9 cellular contexts compared by ENCODE assay signal in genomic region chr11:116788534-116788933, GRCh38. TPM values are rescaled to one million over a fixed set of nuclear protein-coding genes. Genes with fewer than 3 reads are reported as not detected.
DNase-seq lines count a peak whose midpoint lies in the region; ATAC-seq and TF ChIP-seq lines count a peak whose summit lies in the region.
"Had no signal": no experiment of that assay in that cellular context is flagged by ENCODE, and none has a peak within 500 bp of the region (broad histone marks: within the 10 kb centered on the region; RNA-seq: fewer than 3 reads in every experiment).

No MANE protein-coding gene starts in this region.

- no peak for TF ChIP-seq POLR2A in spleen (IDR thresholded peaks at IDR 0.05)

- peaks cover 31% of the 10 kb centered on the region for H3K36me3 ChIP-seq in HAP-1 (replicated peaks)
- H3K36me3 ChIP-seq in spleen: peaks cover 0 to 33% (median 27%) of the 10 kb centered on the region in 6 donors

- CTCF ChIA-PET in activated CD8-positive, alpha-beta T cell treated with anti-CD3 and anti-CD28 coated beads, Interleukin-2, amount 10 ng/mL, durations not matched to agents 7 days and 5 days (lab: Charles Lee): interaction anchor here (1.1 to 11.1 kb wide), 6 partner anchors 14 to 390 kb away, joined by 3 to 211 read pairs (median 6); partner anchors contain the start of genes APOA1 and SIDT2

- peak overlapping the region; percentile 77 for H3K4me3 ChIP-seq in HAP-1
- H3K4me3 ChIP-seq in iPS-11a (ENCODE audit: low read depth, low read length): peak overlapping the region; percentile 83
- peak overlapping the region in 7 of 8 donors; percentile 86 to 99 (median 96) for H3K4me3 ChIP-seq in spleen

- H3K27ac ChIP-seq in spleen: peak overlapping the region in 7 of 8 donors; percentile 66 to 92 (median 89)

- H3K9me3 ChIP-seq in HAP-1 (no peaks in the 10 kb centered on the region; the same call in 1 of the 2 replicates), spleen (no peaks in the 10 kb centered on the region)

- H3K27ac Mint-ChIP-seq in activated CD8-positive, alpha-beta T cell treated with anti-CD3 and anti-CD28 coated beads, Interleukin-2, amount 10 ng/mL, durations not matched to agents 7 days and 5 days: peak overlapping the region; percentile 92

- peaks cover 43% of the 10 kb centered on the region for H3K4me1 Mint-ChIP-seq in activated CD8-positive, alpha-beta T cell treated with anti-CD3 and anti-CD28 coated beads, Interleukin-2, amount 10 ng/mL, durations not matched to agents 7 days and 5 days (ENCODE audit: low read depth)

- H3K9me3 Mint-ChIP-seq in activated CD8-positive, alpha-beta T cell treated with anti-CD3 and anti-CD28 coated beads, Interleukin-2, amount 10 ng/mL, durations not matched to agents 7 days and 5 days (ENCODE audit: insufficient read depth): no peaks in the 10 kb centered on the region

- POLR2A ChIA-PET in activated CD8-positive, alpha-beta T cell treated with anti-CD3 and anti-CD28 coated beads, Interleukin-2, amount 10 ng/mL, durations not matched to agents 7 days and 5 days (lab: Charles Lee): interaction anchor here (0.8 to 3.9 kb wide), 6 partner anchors 15 to 436 kb away, joined by 3 to 44 read pairs (median 8); partner anchors contain the start of genes BUD13 and PAFAH1B2

- DNase-seq in HAP-1 (ENCODE audit: low spot score in 2 of 2) (no peak), spleen (no peak), DMS 273 (lab: John Stamatoyannopoulos, UW; ENCODE audit: unreplicated experiment) (no peak)
- DNase-seq in activated CD8-positive, alpha-beta T cell treated with anti-CD3 and anti-CD28 coated beads, Interleukin-2, amount 10 ng/mL, durations not matched to agents 7 days and 5 days: no peak
- no peak for DNase-seq in stimulated activated CD4-positive, alpha-beta T cell treated with anti-CD3 and anti-CD28 coated beads, Interleukin-2, amount 100 ng/mL, for 24 hours

- peaks cover 35% of the 10 kb centered on the region for H3K36me3 Mint-ChIP-seq in activated CD8-positive, alpha-beta T cell treated with anti-CD3 and anti-CD28 coated beads, Interleukin-2, amount 10 ng/mL, durations not matched to agents 7 days and 5 days (ENCODE audit: low read depth)

- no peaks in the 10 kb centered on the region for H3K27me3 ChIP-seq in HAP-1 (ENCODE audit: low read depth)
- H3K27me3 ChIP-seq in spleen (replicated peaks in 1 of 7): peaks cover 0 to 19% (median 0%) of the 10 kb centered on the region in 7 donors

- no peak for ATAC-seq in activated CD8-positive, alpha-beta T cell treated with anti-CD3 and anti-CD28 coated beads, Interleukin-2, amount 10 ng/mL, durations not matched to agents 7 days and 5 days
- no peak for ATAC-seq in HG03280 (IDR thresholded peaks at IDR 0.05; ENCODE audit: unreplicated experiment)
- no peak for ATAC-seq in HG02870 (IDR thresholded peaks at IDR 0.05; ENCODE audit: unreplicated experiment)

- in situ Hi-C loops in HAP-1 (cut with MboI; ENCODE audit: low sequenced_read_pairs): no loop called here

- peaks cover 6% of the 10 kb centered on the region for H3K27me3 Mint-ChIP-seq in activated CD8-positive, alpha-beta T cell treated with anti-CD3 and anti-CD28 coated beads, Interleukin-2, amount 10 ng/mL, durations not matched to agents 7 days and 5 days (ENCODE audit: low read depth)

- intact Hi-C loops in spleen (cut with DNase I; ENCODE audit: low total_unique reads): no loop called here

- TF ChIP-seq CTCF in spleen (IDR thresholded peaks at IDR 0.05 in 8 of 11, conservative IDR thresholded peaks at IDR 0.05 in 3 of 11): no peak

- H3K4me1 ChIP-seq in HAP-1: peaks cover 6% of the 10 kb centered on the region
- peaks cover 14 to 50% (median 35%) of the 10 kb centered on the region in 6 donors for H3K4me1 ChIP-seq in spleen

- 56 to 75% (median 64%) methylated on average over 4 of the region's 4 CpGs for WGBS in spleen, 5 donors

- peak overlapping the region; percentile 94 for H3K4me3 Mint-ChIP-seq in activated CD8-positive, alpha-beta T cell treated with anti-CD3 and anti-CD28 coated beads, Interleukin-2, amount 10 ng/mL, durations not matched to agents 7 days and 5 days

RNA-seq across cellular contexts. Expression of gene ZPR1, which starts 0.7 kb away (rescaled TPM):
- 10 to 100 TPM; 60.5 to 62.0 TPM for total RNA-seq in activated CD8-positive, alpha-beta T cell treated with anti-CD3 and anti-CD28 coated beads, Interleukin-2, amount 10 ng/mL, durations not matched to agents 7 days and 5 days
- total RNA-seq in spleen: 10 to 100 TPM; 20.5 to 47.6 (median 34.4) TPM
- 10 to 100 TPM; 16.2 to 24.0 (median 19.1) TPM for polyA plus RNA-seq in spleen

RNA-seq across cellular contexts. Expression of gene APOA5, which starts 3.1 kb away (rescaled TPM):
- not detected for total RNA-seq in activated CD8-positive, alpha-beta T cell treated with anti-CD3 and anti-CD28 coated beads, Interleukin-2, amount 10 ng/mL, durations not matched to agents 7 days and 5 days
- not detected for total RNA-seq in spleen
- polyA plus RNA-seq in spleen: not detected
- total RNA-seq: H4 had no signal

RNA-seq across cellular contexts. Expression of gene BUD13, which starts 15.7 kb away (rescaled TPM):
- 10 to 100 TPM; 36.3 to 39.5 TPM for total RNA-seq in activated CD8-positive, alpha-beta T cell treated with anti-CD3 and anti-CD28 coated beads, Interleukin-2, amount 10 ng/mL, durations not matched to agents 7 days and 5 days
- 10 to 100 TPM; 15.5 to 19.7 (median 16.3) TPM for total RNA-seq in spleen
- 10 to 100 TPM; 12.3 to 20.3 (median 16.4) TPM for polyA plus RNA-seq in spleen

RNA-seq across cellular contexts. Expression of gene APOA4, which starts 34.6 kb away (rescaled TPM):
- not detected for total RNA-seq in activated CD8-positive, alpha-beta T cell treated with anti-CD3 and anti-CD28 coated beads, Interleukin-2, amount 10 ng/mL, durations not matched to agents 7 days and 5 days
- total RNA-seq in spleen: not detected
- under 1 TPM in 2 of 3 donors, not detected in 1; 0.05 to 0.16 TPM for polyA plus RNA-seq in spleen
- total RNA-seq: H4 had no signal

RNA-seq across cellular contexts. Expression of gene APOC3, which starts 41.2 kb away (rescaled TPM):
- total RNA-seq in activated CD8-positive, alpha-beta T cell treated with anti-CD3 and anti-CD28 coated beads, Interleukin-2, amount 10 ng/mL, durations not matched to agents 7 days and 5 days: not detected
- not detected for total RNA-seq in spleen
- polyA plus RNA-seq in spleen: under 1 TPM in 1 of 3 donors, not detected in 2; 0.70 TPM
- total RNA-seq: H4 had no signal
